Comparison of ENCODE assay signal across 15 cellular contexts in genomic region chr1:169012416-169012815, GRCh38.
DNase-seq lines count a peak whose midpoint lies in the region; ATAC-seq, FAIRE-seq and TF ChIP-seq lines count a peak whose summit lies in the region.
"Had no signal": no experiment of that assay in that cellular context is flagged by ENCODE, and none has a peak within 500 bp of the region (broad histone marks: within the 10 kb centered on the region; RNA-seq: fewer than 3 reads in every experiment).

No MANE protein-coding gene starts in this region.

- TF ChIP-seq CTCF in WERI-Rb-1 (IDR thresholded peaks at IDR 0.05; ENCODE audit: low read depth, low read length) (no peak), ascending aorta (IDR thresholded peaks at IDR 0.05) (no peak)

- H3K4me1 ChIP-seq in ascending aorta: no peaks in the 10 kb centered on the region
- H3K4me1 ChIP-seq: left ventricle myocardium inferior had no signal

- DNase-seq in GM18507 (ENCODE audit: extremely low spot score, insufficient read length, low read depth) (no peak), WERI-Rb-1 (no peak), ascending aorta (ENCODE audit: low spot score in 2 of 2) (no peak)
- DNase-seq in NK-92 treated with Interleukin-12 subunit alpha and Interleukin-12 subunit beta, amount 100 ng/mL, for 24 hours (lab: John Stamatoyannopoulos, UW): no peak
- DNase-seq in activated naive CD4-positive, alpha-beta T cell (lab: John Stamatoyannopoulos, UW): no peak
- DNase-seq: activated CD8-positive, alpha-beta memory T cell treated with anti-CD3 and anti-CD28 coated beads, Interleukin-2, amount 10 ng/mL, durations not matched to agents 7 days and 5 days; aorta; left ventricle myocardium inferior; NCI-H1694; T-helper 17 cell had no signal

- H3K27me3 ChIP-seq in WERI-Rb-1 (ENCODE audit: insufficient read depth, low read depth, severe bottlenecking): no peaks in the 10 kb centered on the region
- H3K27me3 ChIP-seq in ascending aorta: no peaks in the 10 kb centered on the region

- FAIRE-seq in GM18507 (lab: Jason Lieb, UNC): peak; percentile 87

- H3K27ac ChIP-seq in WERI-Rb-1: no peak overlapping the region
- H3K27ac ChIP-seq in ascending aorta: no peak overlapping the region
- H3K27ac ChIP-seq: C4-2B, left ventricle myocardium inferior had no signal

- H3K36me3 ChIP-seq in WERI-Rb-1 (no peaks in the 10 kb centered on the region), ascending aorta (no peaks in the 10 kb centered on the region)
- H3K36me3 ChIP-seq: left ventricle myocardium inferior had no signal

- ATAC-seq in GM19397 (IDR thresholded peaks at IDR 0.05; ENCODE audit: unreplicated experiment) (peak; percentile 57), HG02852 (IDR thresholded peaks at IDR 0.05; ENCODE audit: unreplicated experiment) (peak; percentile 75), HG03520 (IDR thresholded peaks at IDR 0.05; ENCODE audit: unreplicated experiment) (peak; percentile 73)
- ATAC-seq: activated CD8-positive, alpha-beta memory T cell treated with anti-CD3 and anti-CD28 coated beads, Interleukin-2, amount 10 ng/mL, durations not matched to agents 7 days and 5 days; HCT116; T-helper 17 cell had no signal

- H3K4me3 ChIP-seq in WERI-Rb-1 (ENCODE audit: low read depth, low read length) (no peak overlapping the region), ascending aorta (no peak overlapping the region)
- H3K4me3 ChIP-seq: left ventricle myocardium inferior had no signal

- no peaks in the 10 kb centered on the region for H3K9me3 ChIP-seq in WERI-Rb-1 (ENCODE audit: severe bottlenecking)
- H3K9me3 ChIP-seq in ascending aorta: no peaks in the 10 kb centered on the region
- H3K9me3 ChIP-seq: left ventricle myocardium inferior had no signal

- intact Hi-C loops in ascending aorta (cut with DNase I): no loop called here
